ENCODE assay signal across 9 cellular contexts in the genomic region with DNA sequence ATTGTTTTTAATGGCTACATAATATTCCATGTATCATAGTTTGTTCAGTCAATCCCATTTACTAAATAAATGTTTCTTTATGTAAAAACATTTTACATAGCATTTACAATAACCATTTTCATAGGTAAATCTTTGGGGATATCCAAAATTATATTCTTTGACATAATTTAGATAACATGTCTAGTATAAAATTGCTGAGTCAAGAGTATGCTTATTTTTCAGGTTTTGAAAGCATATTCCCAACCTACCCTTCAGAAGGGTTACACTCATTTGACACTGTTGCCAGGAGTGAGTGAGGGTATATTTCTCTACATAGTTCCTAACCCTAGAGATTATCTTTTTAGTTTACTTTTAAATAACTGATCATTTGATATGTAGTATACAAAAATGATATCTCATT.
"Had no signal": no experiment of that assay in that cellular context is flagged by ENCODE, and none has a peak within 500 bp of the region (broad histone marks: within the 10 kb centered on the region; RNA-seq: fewer than 3 reads in every experiment).

No MANE protein-coding gene starts in this region.

- FAIRE-seq: HTR-8/SVneo had no signal

- H3K9ac ChIP-seq: GM23248, KMS-11 had no signal

- DNase-seq: GM23248, GOT3, H7, HFFc6, KBM-7 had no signal

- H2AFZ ChIP-seq: GM23248 had no signal

- H3K9me3 ChIP-seq: HAP-1 had no signal

- H3K27ac ChIP-seq: GM23248, KMS-11 had no signal

- H3K4me1 ChIP-seq: HAP-1 had no signal

- H3K4me2 ChIP-seq: KMS-11 had no signal

- ATAC-seq: HCT116 had no signal

- H3K36me3 ChIP-seq: HAP-1 had no signal

- H3K4me3 ChIP-seq: GM23248, HAP-1 had no signal
